Comparison of ENCODE assay signal across 31 cellular contexts in the genomic region with DNA sequence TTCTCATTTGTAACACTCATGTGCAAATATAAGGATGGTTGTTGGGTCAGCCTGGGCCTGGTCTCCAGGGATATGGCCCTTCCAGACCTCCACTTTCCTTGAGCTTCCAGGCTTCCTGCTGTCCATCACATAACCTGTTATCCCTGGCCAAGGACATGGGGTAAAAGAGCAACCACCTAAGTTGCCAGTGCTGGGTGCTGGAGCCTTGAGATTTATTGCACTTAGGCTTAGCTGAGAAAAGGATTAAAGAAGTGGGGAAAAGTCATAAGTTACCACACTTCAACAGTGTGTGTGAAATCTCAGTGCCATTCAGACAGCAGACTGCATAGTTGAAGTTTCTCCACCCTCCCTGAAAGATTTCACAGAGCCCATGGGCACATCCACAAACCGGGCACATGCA.
"Had no signal": no experiment of that assay in that cellular context is flagged by ENCODE, and none has a peak within 500 bp of the region (broad histone marks: within the 10 kb centered on the region; RNA-seq: fewer than 3 reads in every experiment).

No MANE protein-coding gene starts in this region.

- DNase-seq: activated CD4-positive, alpha-beta memory T cell treated with anti-CD3 and anti-CD28 coated beads for 36 hours; activated CD4-positive, alpha-beta T cell treated with anti-CD3 and anti-CD28 coated beads for 36 hours; activated CD4-positive, alpha-beta T cell treated with anti-CD3 and anti-CD28 coated beads, Interleukin-2, amount 10 ng/mL, durations not matched to agents 7 days and 5 days; activated CD8-positive, alpha-beta memory T cell treated with anti-CD3 and anti-CD28 coated beads, Interleukin-2, amount 50 U/mL, for 4 hours; activated gamma-delta T cell treated with Interleukin-2 at 50 U/mL for 16 hours; activated naive CD4-positive, alpha-beta T cell treated with anti-CD3 and anti-CD28 coated beads for 36 hours; activated T-cell treated with anti-CD3 and anti-CD28 coated beads for 4 hours; activated T-cell treated with anti-CD3 and anti-CD28 coated beads, Interleukin-2, amount 50 U/mL, for 4 hours; adrenal gland; body of pancreas; NCI-H1092 treated with DMSO at 0.1 percent for 48 hours; NCI-H1417; NCI-H146; NCI-H187; NCI-H2029 treated with DMSO at 0.1 percent for 48 hours; NCI-H2107; NCI-H2171; NCI-H510A; NCI-H526; NCI-H774; SHP77 treated with DMSO at 0.1 percent for 48 hours; SK-N-SH had no signal

- FAIRE-seq: astrocyte, TTC549 had no signal

- H3K9me3 ChIP-seq: adrenal gland, body of pancreas, breast epithelium, SJSA1, SK-N-SH had no signal

- H3K27ac Mint-ChIP-seq: activated CD4-positive, alpha-beta memory T cell treated with anti-CD3 and anti-CD28 coated beads for 36 hours; activated CD4-positive, alpha-beta T cell treated with anti-CD3 and anti-CD28 coated beads for 36 hours; activated CD4-positive, alpha-beta T cell treated with anti-CD3 and anti-CD28 coated beads, Interleukin-2, amount 10 ng/mL, durations not matched to agents 7 days and 5 days; activated naive CD4-positive, alpha-beta T cell treated with anti-CD3 and anti-CD28 coated beads for 36 hours; activated naive CD4-positive, alpha-beta T cell treated with anti-CD3 and anti-CD28 coated beads, Interleukin-2, amount 50 U/mL, for 72 hours; activated T-helper 1 cell treated with anti-CD3 and anti-CD28 coated beads, Interleukin-12 subunit alpha, Interleukin-12 subunit beta, Interleukin-2, Interleukin-4 antibody, amounts not matched to agents 30 ng/mL and 10 ng/mL and 1 ng/mL, durations not matched to agents 14 hours and 24 hours and 36 hours; T-helper 1 cell treated with Interleukin-12 subunit alpha and Interleukin-12 subunit beta and Interleukin-4 antibody, amounts not matched to agents 30 μg/mL and 1 μg/mL, for 36 hours; T-helper 2 cell treated with Interferon-gamma antibody and Interleukin-4, amounts not matched to agents 5 μg/mL and 100 μg/mL, for 36 hours had no signal

- H3K4me3 Mint-ChIP-seq: activated CD4-positive, alpha-beta memory T cell treated with anti-CD3 and anti-CD28 coated beads for 36 hours; activated CD4-positive, alpha-beta T cell treated with anti-CD3 and anti-CD28 coated beads for 36 hours; activated CD4-positive, alpha-beta T cell treated with anti-CD3 and anti-CD28 coated beads, Interleukin-2, amount 10 ng/mL, durations not matched to agents 7 days and 5 days; activated naive CD4-positive, alpha-beta T cell treated with anti-CD3 and anti-CD28 coated beads for 36 hours; activated T-cell treated with anti-CD3 and anti-CD28 coated beads, Interleukin-2, amount 50 U/mL, for 4 hours; activated T-helper 1 cell treated with anti-CD3 and anti-CD28 coated beads, Interleukin-12 subunit alpha, Interleukin-12 subunit beta, Interleukin-2, Interleukin-4 antibody, amounts not matched to agents 30 ng/mL and 10 ng/mL and 1 ng/mL, durations not matched to agents 14 hours and 24 hours and 36 hours; T-helper 1 cell treated with Interleukin-12 subunit alpha and Interleukin-12 subunit beta and Interleukin-4 antibody, amounts not matched to agents 30 μg/mL and 1 μg/mL, for 36 hours; T-helper 2 cell treated with Interferon-gamma antibody and Interleukin-4, amounts not matched to agents 5 μg/mL and 100 μg/mL, for 36 hours had no signal

- H3K9ac ChIP-seq: SK-N-SH had no signal

- H3K27me3 Mint-ChIP-seq: activated CD4-positive, alpha-beta memory T cell treated with anti-CD3 and anti-CD28 coated beads for 36 hours had no signal

- H3K27ac ChIP-seq: adrenal gland, body of pancreas, breast epithelium, SJSA1 had no signal

- H3K36me3 Mint-ChIP-seq: activated CD4-positive, alpha-beta memory T cell treated with anti-CD3 and anti-CD28 coated beads for 36 hours had no signal

- ATAC-seq: activated CD4-positive, alpha-beta T cell treated with anti-CD3 and anti-CD28 coated beads for 36 hours; activated naive CD4-positive, alpha-beta T cell treated with anti-CD3 and anti-CD28 coated beads, Interleukin-2, amount 50 U/mL, for 72 hours; activated T-cell treated with anti-CD3 and anti-CD28 coated beads, Interleukin-2, amount 50 U/mL, for 4 hours; body of pancreas; Panc1 had no signal

- H3K4me1 Mint-ChIP-seq: activated CD4-positive, alpha-beta T cell treated with anti-CD3 and anti-CD28 coated beads for 36 hours; activated CD4-positive, alpha-beta T cell treated with anti-CD3 and anti-CD28 coated beads, Interleukin-2, amount 10 ng/mL, durations not matched to agents 7 days and 5 days had no signal

- H3K9me3 Mint-ChIP-seq: activated CD4-positive, alpha-beta memory T cell treated with anti-CD3 and anti-CD28 coated beads for 36 hours; activated CD4-positive, alpha-beta T cell treated with anti-CD3 and anti-CD28 coated beads, Interleukin-2, amount 10 ng/mL, durations not matched to agents 7 days and 5 days; activated naive CD4-positive, alpha-beta T cell treated with anti-CD3 and anti-CD28 coated beads for 36 hours; activated T-cell treated with anti-CD3 and anti-CD28 coated beads, Interleukin-2, amount 50 U/mL, for 4 hours; activated T-helper 1 cell treated with anti-CD3 and anti-CD28 coated beads, Interleukin-12 subunit alpha, Interleukin-12 subunit beta, Interleukin-2, Interleukin-4 antibody, amounts not matched to agents 30 ng/mL and 10 ng/mL and 1 ng/mL, durations not matched to agents 14 hours and 24 hours and 36 hours; T-helper 1 cell treated with Interleukin-12 subunit alpha and Interleukin-12 subunit beta and Interleukin-4 antibody, amounts not matched to agents 30 μg/mL and 1 μg/mL, for 36 hours had no signal

- H3K4me3 ChIP-seq: adrenal gland, body of pancreas, breast epithelium, SJSA1 had no signal

- H3K36me3 ChIP-seq: adrenal gland, breast epithelium, SJSA1 had no signal

- H3K27me3 ChIP-seq: adrenal gland, body of pancreas, breast epithelium, SJSA1 had no signal

- H3K4me2 ChIP-seq: SK-N-SH had no signal

- H3K4me1 ChIP-seq: adrenal gland, body of pancreas, breast epithelium, SJSA1 had no signal
